Comparison of ENCODE assay signal across 12 cellular contexts in genomic region chr17:14197582-14197981, GRCh38. TPM values are rescaled to one million over a fixed set of nuclear protein-coding genes. Genes with fewer than 3 reads are reported as not detected.
A peak's percentile ranks its signal among the peaks of the same experiment; 100 is the strongest.
DNase-seq lines count a peak whose midpoint lies in the region; ATAC-seq and TF ChIP-seq lines count a peak whose summit lies in the region.
"Had no signal": no experiment of that assay in that cellular context is flagged by ENCODE, and none has a peak within 500 bp of the region (broad histone marks: within the 10 kb centered on the region; RNA-seq: fewer than 3 reads in every experiment).

No MANE protein-coding gene starts in this region.

- DNase-seq in activated CD4-positive, alpha-beta T cell treated with anti-CD3 and anti-CD28 coated beads for 36 hours, result peak; percentile 81
- peak in 6 of 9 donors; percentile 32 to 60 (median 48) for DNase-seq in naive thymus-derived CD4-positive, alpha-beta T cell
- peak; percentile 66 to 84 for DNase-seq in stimulated activated naive CD8-positive, alpha-beta T cell treated with anti-CD3 and anti-CD28 coated beads, Interleukin-15, amount 100 ng/mL, for 72 hours
- DNase-seq in mesenteric fat pad (ENCODE audit: low spot score), result no peak
- no peak for DNase-seq in RPMI8226
- no peak for DNase-seq in uterus
- DNase-seq: kidney glomerular epithelial cell, OCI-M1, ovary had no signal

- H3K27me3 Mint-ChIP-seq in activated CD4-positive, alpha-beta T cell treated with anti-CD3 and anti-CD28 coated beads for 36 hours, result no peaks in the 10 kb centered on the region
- no peaks in the 10 kb centered on the region for H3K27me3 Mint-ChIP-seq in activated T-helper 17 cell treated with anti-CD3 and anti-CD28 coated beads, Interleukin-2, amount 50 U/mL, for 72 hours
- H3K27me3 Mint-ChIP-seq in naive thymus-derived CD4-positive, alpha-beta T cell, result no peaks in the 10 kb centered on the region
- H3K27me3 Mint-ChIP-seq in stimulated activated naive CD8-positive, alpha-beta T cell treated with anti-CD3 and anti-CD28 coated beads, Interleukin-15, amount 100 ng/mL, for 72 hours, result no peaks in the 10 kb centered on the region

- peak; percentile 51 for ATAC-seq in activated CD4-positive, alpha-beta T cell treated with anti-CD3 and anti-CD28 coated beads for 36 hours
- peak; percentile 68 for ATAC-seq in activated T-helper 17 cell treated with anti-CD3 and anti-CD28 coated beads, Interleukin-2, amount 50 U/mL, for 72 hours (replicated peaks)
- peak; percentile 45 for ATAC-seq in naive thymus-derived CD4-positive, alpha-beta T cell
- peak; percentile 79 for ATAC-seq in stimulated activated naive CD8-positive, alpha-beta T cell treated with anti-CD3 and anti-CD28 coated beads, Interleukin-15, amount 100 ng/mL, for 72 hours

- H3K27ac Mint-ChIP-seq in activated CD4-positive, alpha-beta T cell treated with anti-CD3 and anti-CD28 coated beads for 36 hours, result peak overlapping the region; percentile 68
- peak overlapping the region; percentile 36 for H3K27ac Mint-ChIP-seq in activated T-helper 17 cell treated with anti-CD3 and anti-CD28 coated beads, Interleukin-2, amount 50 U/mL, for 72 hours
- peak overlapping the region; percentile 86 to 99 (median 96) for H3K27ac Mint-ChIP-seq in naive thymus-derived CD4-positive, alpha-beta T cell
- peak overlapping the region; percentile 47 to 81 for H3K27ac Mint-ChIP-seq in stimulated activated naive CD8-positive, alpha-beta T cell treated with anti-CD3 and anti-CD28 coated beads, Interleukin-15, amount 100 ng/mL, for 72 hours

- H3K4me3 ChIP-seq in naive thymus-derived CD4-positive, alpha-beta T cell (ENCODE audit: low read length), result peak overlapping the region; percentile 28
- no peak overlapping the region for H3K4me3 ChIP-seq in uterus
- H3K4me3 ChIP-seq: breast epithelium, ovary had no signal

- no peaks in the 10 kb centered on the region for H3K36me3 ChIP-seq in naive thymus-derived CD4-positive, alpha-beta T cell (ENCODE audit: control insufficient read depth in 2 of 3, insufficient read depth in 3 of 3, low read length in 3 of 3)
- no peaks in the 10 kb centered on the region for H3K36me3 ChIP-seq in uterus
- H3K36me3 ChIP-seq: breast epithelium, ovary had no signal

- no peaks in the 10 kb centered on the region for H3K9me3 ChIP-seq in naive thymus-derived CD4-positive, alpha-beta T cell (ENCODE audit: control insufficient read depth in 2 of 3, low read length in 3 of 3)
- H3K9me3 ChIP-seq in uterus, result no peaks in the 10 kb centered on the region
- H3K9me3 ChIP-seq: breast epithelium, ovary had no signal

- POLR2A ChIA-PET in activated CD4-positive, alpha-beta T cell treated with anti-CD3 and anti-CD28 coated beads for 36 hours (lab: Charles Lee), result no interaction called here
- POLR2A ChIA-PET in naive thymus-derived CD4-positive, alpha-beta T cell (lab: Charles Lee), result interaction anchor here (1.2 to 5.8 kb wide), 3 partner anchors 8 to 127 kb away, joined by 3 to 69 read pairs (median 4); partner anchors contain the start of gene HS3ST3B1

- H3K36me3 Mint-ChIP-seq in activated CD4-positive, alpha-beta T cell treated with anti-CD3 and anti-CD28 coated beads for 36 hours (ENCODE audit: low read depth), result peaks cover 36% of the 10 kb centered on the region
- H3K36me3 Mint-ChIP-seq in activated T-helper 17 cell treated with anti-CD3 and anti-CD28 coated beads, Interleukin-2, amount 50 U/mL, for 72 hours (ENCODE audit: low read depth), result peaks cover 10% of the 10 kb centered on the region
- H3K36me3 Mint-ChIP-seq in naive thymus-derived CD4-positive, alpha-beta T cell, result peaks cover 0 to 47% (median 0%) of the 10 kb centered on the region in 5 donors

- TF ChIP-seq CTCF in uterus (IDR thresholded peaks at IDR 0.05), result no peak

- H3K9me3 Mint-ChIP-seq in activated CD4-positive, alpha-beta T cell treated with anti-CD3 and anti-CD28 coated beads for 36 hours (ENCODE audit: low read depth), result no peaks in the 10 kb centered on the region
- no peaks in the 10 kb centered on the region for H3K9me3 Mint-ChIP-seq in activated T-helper 17 cell treated with anti-CD3 and anti-CD28 coated beads, Interleukin-2, amount 50 U/mL, for 72 hours
- H3K9me3 Mint-ChIP-seq in naive thymus-derived CD4-positive, alpha-beta T cell, result no peaks in the 10 kb centered on the region
- no peaks in the 10 kb centered on the region for H3K9me3 Mint-ChIP-seq in stimulated activated naive CD8-positive, alpha-beta T cell treated with anti-CD3 and anti-CD28 coated beads, Interleukin-15, amount 100 ng/mL, for 72 hours

- no peak for TF ChIP-seq POLR2A in uterus (IDR thresholded peaks at IDR 0.05)

- peaks cover 82 to 83% of the 10 kb centered on the region in 2 donors for H3K4me1 ChIP-seq in naive thymus-derived CD4-positive, alpha-beta T cell (ENCODE audit: control insufficient read depth in 2 of 2, insufficient read depth in 2 of 2, low read length in 2 of 2)
- no peaks in the 10 kb centered on the region for H3K4me1 ChIP-seq in uterus
- H3K4me1 ChIP-seq: breast epithelium had no signal

- CTCF ChIA-PET in activated CD4-positive, alpha-beta T cell treated with anti-CD3 and anti-CD28 coated beads for 36 hours (lab: Charles Lee), result interaction anchor here (0.8 to 1.1 kb wide), 4 partner anchors 10 to 845 kb away, joined by 3 to 4 read pairs (median 4); partner anchors contain the start of gene HS3ST3B1
- CTCF ChIA-PET in naive thymus-derived CD4-positive, alpha-beta T cell (lab: Charles Lee), result no interaction called here

- H3K27me3 ChIP-seq in naive thymus-derived CD4-positive, alpha-beta T cell (ENCODE audit: control insufficient read depth in 2 of 2, insufficient read depth in 2 of 2, low read length in 2 of 2), result no peaks in the 10 kb centered on the region
- no peaks in the 10 kb centered on the region for H3K27me3 ChIP-seq in uterus
- H3K27me3 ChIP-seq: breast epithelium, ovary had no signal

- no peak overlapping the region for H3K4me3 Mint-ChIP-seq in activated CD4-positive, alpha-beta T cell treated with anti-CD3 and anti-CD28 coated beads for 36 hours
- H3K4me3 Mint-ChIP-seq in activated T-helper 17 cell treated with anti-CD3 and anti-CD28 coated beads, Interleukin-2, amount 50 U/mL, for 72 hours, result peak overlapping the region; percentile 62
- peak overlapping the region; percentile 54 to 82 (median 75) for H3K4me3 Mint-ChIP-seq in naive thymus-derived CD4-positive, alpha-beta T cell
- H3K4me3 Mint-ChIP-seq in stimulated activated naive CD8-positive, alpha-beta T cell treated with anti-CD3 and anti-CD28 coated beads, Interleukin-15, amount 100 ng/mL, for 72 hours, result peak overlapping the region; percentile 63 to 70

- peaks cover 87% of the 10 kb centered on the region for H3K4me1 Mint-ChIP-seq in activated CD4-positive, alpha-beta T cell treated with anti-CD3 and anti-CD28 coated beads for 36 hours
- peaks cover 72% of the 10 kb centered on the region for H3K4me1 Mint-ChIP-seq in activated T-helper 17 cell treated with anti-CD3 and anti-CD28 coated beads, Interleukin-2, amount 50 U/mL, for 72 hours
- peaks cover 71 to 95% (median 90%) of the 10 kb centered on the region in 7 donors for H3K4me1 Mint-ChIP-seq in naive thymus-derived CD4-positive, alpha-beta T cell
- peaks cover 91% of the 10 kb centered on the region for H3K4me1 Mint-ChIP-seq in stimulated activated naive CD8-positive, alpha-beta T cell treated with anti-CD3 and anti-CD28 coated beads, Interleukin-15, amount 100 ng/mL, for 72 hours

- intact Hi-C loops in activated CD4-positive, alpha-beta T cell treated with anti-CD3 and anti-CD28 coated beads for 36 hours (cut with DNase I, micrococcal nuclease), result loop anchor here (2.0 to 5.0 kb wide), 3 partner anchors 80 to 130 kb away; partner anchors contain the start of genes COX10 (in 1 of the 2) and HS3ST3B1 (in 1 of the 2)
- intact Hi-C loops in naive thymus-derived CD4-positive, alpha-beta T cell (cut with micrococcal nuclease), result no loop called here
- intact Hi-C loops in uterus (cut with DNase I; ENCODE audit: low total_unique reads), result no loop called here

- H3K27ac ChIP-seq in naive thymus-derived CD4-positive, alpha-beta T cell (ENCODE audit: low read depth, low read length), result peak overlapping the region; percentile 63
- H3K27ac ChIP-seq in uterus, result no peak overlapping the region
- H3K27ac ChIP-seq: breast epithelium, ovary had no signal

RNA-seq across cellular contexts. Expression of gene CDRT15, which starts 39.1 kb away (rescaled TPM):
- not detected for total RNA-seq in activated CD4-positive, alpha-beta T cell treated with anti-CD3 and anti-CD28 coated beads for 36 hours
- total RNA-seq in activated T-helper 17 cell treated with anti-CD3 and anti-CD28 coated beads, Interleukin-2, amount 50 U/mL, for 72 hours, result not detected
- total RNA-seq in naive thymus-derived CD4-positive, alpha-beta T cell, result not detected
- under 1 TPM in 1 of 2 donors, not detected in 1; 0.98 TPM for polyA plus RNA-seq in naive thymus-derived CD4-positive, alpha-beta T cell
- not detected for total RNA-seq in mesenteric fat pad
- not detected for total RNA-seq in uterus
- total RNA-seq: breast epithelium, HT1080, ovary had no signal
- polyA plus RNA-seq: ovary had no signal

Comparison
In these comparisons a context has a peak if more than half of its experiments do, and no peak if none do; other contexts are left out.
1. DNase-seq: peak in activated CD4-positive, alpha-beta T cell treated with anti-CD3 and anti-CD28 coated beads for 36 hours (single experiment), naive thymus-derived CD4-positive, alpha-beta T cell (6 of 9) and stimulated activated naive CD8-positive, alpha-beta T cell treated with anti-CD3 and anti-CD28 coated beads, Interleukin-15, amount 100 ng/mL, for 72 hours (2 of 2); none in mesenteric fat pad (single experiment), RPMI8226 (single experiment) and uterus (0 of 2).
2. H3K27ac Mint-ChIP-seq: peak in every context shown above with its lines; median percentile 96 in naive thymus-derived CD4-positive, alpha-beta T cell; 68 in activated CD4-positive, alpha-beta T cell treated with anti-CD3 and anti-CD28 coated beads for 36 hours; 64 in stimulated activated naive CD8-positive, alpha-beta T cell treated with anti-CD3 and anti-CD28 coated beads, Interleukin-15, amount 100 ng/mL, for 72 hours; 36 in activated T-helper 17 cell treated with anti-CD3 and anti-CD28 coated beads, Interleukin-2, amount 50 U/mL, for 72 hours.
3. intact Hi-C loops: an anchor here in activated CD4-positive, alpha-beta T cell treated with anti-CD3 and anti-CD28 coated beads for 36 hours (2.0 to 5.0 kb wide); none called in naive thymus-derived CD4-positive, alpha-beta T cell and uterus.
4. Peak in every context shown above with its lines, with median percentiles within 50 percentile points of each other: ATAC-seq.